1 cellular context compared by ENCODE assay signal in genomic region chr1:231240883-231241735, GRCh38.
A peak's percentile ranks its signal among the peaks of the same experiment; 100 is the strongest.
TF ChIP-seq lines count a peak whose summit lies in the region.

TSS of gene GNPAT (plus strand) at chr1:231241212. CDS start at chr1:231241379, 167 bp downstream.

TF ChIP-seq in HepG2, 621 proteins besides CTCF, POLR2A, EP300 and RAD21 (continued from another document and continues in another):
- TF ChIP-seq ZNF503 (CRISPR knock-in tag; IDR thresholded peaks at IDR 0.05): peak; percentile 15; the same call in 1 of the 2 replicates
- TF ChIP-seq ZNF577 (CRISPR knock-in tag; IDR thresholded peaks at IDR 0.05; ENCODE audit: borderline replicate concordance, low read depth): no peak
- TF ChIP-seq, protein P1, sequence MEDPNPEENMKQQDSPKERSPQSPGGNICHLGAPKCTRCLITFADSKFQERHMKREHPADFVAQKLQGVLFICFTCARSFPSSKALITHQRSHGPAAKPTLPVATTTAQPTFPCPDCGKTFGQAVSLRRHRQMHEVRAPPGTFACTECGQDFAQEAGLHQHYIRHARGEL (CRISPR knock-in tag; IDR thresholded peaks at IDR 0.05): no peak
- peak; percentile 45; the same call in 1 of the 2 replicates for TF ChIP-seq ZNF318 (CRISPR knock-in tag; IDR thresholded peaks at IDR 0.05)
- peak; percentile 71; the same call in 1 of the 2 replicates for TF ChIP-seq MTA1 (CRISPR knock-in tag; IDR thresholded peaks at IDR 0.05; ENCODE audit: borderline replicate concordance)
- TF ChIP-seq ZNF20 (CRISPR knock-in tag; IDR thresholded peaks at IDR 0.05): no peak
- no peak for TF ChIP-seq SSRP1 (CRISPR knock-in tag; IDR thresholded peaks at IDR 0.05)
- TF ChIP-seq ZNF101 (CRISPR knock-in tag; IDR thresholded peaks at IDR 0.05; ENCODE audit: borderline replicate concordance, low read depth): no peak
- TF ChIP-seq ZSCAN9 (CRISPR knock-in tag; IDR thresholded peaks at IDR 0.05; ENCODE audit: borderline replicate concordance): peak; percentile 56; the same call in 1 of the 2 replicates
- peak; percentile 98 for TF ChIP-seq KMT2A (CRISPR knock-in tag; IDR thresholded peaks at IDR 0.05)
- no peak; the same call in 1 of the 2 replicates for TF ChIP-seq NKX3-1 (CRISPR knock-in tag; IDR thresholded peaks at IDR 0.05)
- no peak for TF ChIP-seq PRPF4 (IDR thresholded peaks at IDR 0.05; ENCODE audit: low read depth, low read length, poor library complexity, severe bottlenecking)
- peak; percentile 27; the same call in 1 of the 2 replicates for TF ChIP-seq ZNF44 (CRISPR knock-in tag; IDR thresholded peaks at IDR 0.05)
- TF ChIP-seq ZNF629 (CRISPR knock-in tag; conservative IDR thresholded peaks at IDR 0.05): no peak
- no peak for TF ChIP-seq CHCHD3 (CRISPR knock-in tag; IDR thresholded peaks at IDR 0.05)
- TF ChIP-seq ZNF709 (CRISPR knock-in tag; IDR thresholded peaks at IDR 0.05): peak; percentile 79; the same call in 1 of the 2 replicates
- no peak for TF ChIP-seq SMC3 (IDR thresholded peaks at IDR 0.05; ENCODE audit: low read length)
- peak; percentile 51; the same call in 1 of the 2 replicates for TF ChIP-seq PATZ1 (CRISPR knock-in tag; IDR thresholded peaks at IDR 0.05)
- no peak for TF ChIP-seq CENPBD1 (CRISPR knock-in tag; IDR thresholded peaks at IDR 0.05; ENCODE audit: borderline replicate concordance, low read depth)
- no peak for TF ChIP-seq ATF1 (CRISPR knock-in tag; IDR thresholded peaks at IDR 0.05)
- no peak for TF ChIP-seq SIX4 (CRISPR knock-in tag; IDR thresholded peaks at IDR 0.05)
- TF ChIP-seq ZNF891 (CRISPR knock-in tag; IDR thresholded peaks at IDR 0.05): peak; percentile 81; the same call in 1 of the 2 replicates
- TF ChIP-seq ZSCAN31 (CRISPR knock-in tag; IDR thresholded peaks at IDR 0.05; ENCODE audit: low read depth): peak; percentile 80
- peak; percentile 91 for TF ChIP-seq PHF20 (CRISPR knock-in tag; IDR thresholded peaks at IDR 0.05)
- 0 out of 2 replicates have a peak, but pooled peaks have one; percentile 74 for TF ChIP-seq HBP1 (CRISPR knock-in tag; IDR thresholded peaks at IDR 0.05; ENCODE audit: low read depth)
- peak; percentile 83; the same call in 1 of the 2 replicates for TF ChIP-seq ZFP91 (CRISPR knock-in tag; IDR thresholded peaks at IDR 0.05; ENCODE audit: borderline replicate concordance)
- no peak for TF ChIP-seq ZBTB4 (CRISPR knock-in tag; IDR thresholded peaks at IDR 0.05; ENCODE audit: borderline replicate concordance)
- TF ChIP-seq, protein P2, sequence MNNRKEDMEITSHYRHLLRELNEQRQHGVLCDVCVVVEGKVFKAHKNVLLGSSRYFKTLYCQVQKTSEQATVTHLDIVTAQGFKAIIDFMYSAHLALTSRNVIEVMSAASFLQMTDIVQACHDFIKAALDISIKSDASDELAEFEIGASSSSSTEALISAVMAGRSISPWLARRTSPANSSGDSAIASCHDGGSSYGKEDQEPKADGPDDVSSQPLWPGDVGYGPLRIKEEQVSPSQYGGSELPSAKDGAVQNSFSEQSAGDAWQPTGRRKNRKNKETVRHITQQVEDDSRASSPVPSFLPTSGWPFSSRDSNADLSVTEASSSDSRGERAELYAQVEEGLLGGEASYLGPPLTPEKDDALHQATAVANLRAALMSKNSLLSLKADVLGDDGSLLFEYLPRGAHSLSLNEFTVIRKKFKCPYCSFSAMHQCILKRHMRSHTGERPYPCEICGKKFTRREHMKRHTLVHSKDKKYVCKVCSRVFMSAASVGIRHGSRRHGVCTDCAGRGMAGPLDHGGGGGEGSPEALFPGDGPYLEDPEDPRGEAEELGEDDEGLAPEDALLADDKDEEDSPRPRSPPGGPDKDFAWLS (CRISPR knock-in tag; IDR thresholded peaks at IDR 0.05; ENCODE audit: borderline replicate concordance): 0 out of 2 replicates have a peak, but pooled peaks have one; percentile 43
- TF ChIP-seq POLR2AphosphoS2 (IDR thresholded peaks at IDR 0.05; ENCODE audit: low read depth, low read length): no peak
- no peak for TF ChIP-seq HMG20B (CRISPR knock-in tag; conservative IDR thresholded peaks at IDR 0.05)
- TF ChIP-seq SIX1 (CRISPR knock-in tag; IDR thresholded peaks at IDR 0.05; ENCODE audit: borderline replicate concordance): peak; percentile 16; the same call in 1 of the 2 replicates
- peak; percentile 79 for TF ChIP-seq ZNF18 (CRISPR knock-in tag; IDR thresholded peaks at IDR 0.05; ENCODE audit: insufficient replicate concordance)
